Comparison of ENCODE assay signal across 8 cellular contexts in genomic region chr14:56002876-56003625, GRCh38.
A peak's percentile ranks its signal among the peaks of the same experiment; 100 is the strongest.
DNase-seq lines count a peak whose midpoint lies in the region; ATAC-seq and FAIRE-seq lines count a peak whose summit lies in the region.

No MANE protein-coding gene starts in this region.

- H3K4me3 Mint-ChIP-seq in activated T-cell treated with anti-CD3 and anti-CD28 coated beads, Interleukin-2, amount 50 U/mL, for 4 hours, result peak overlapping the region; percentile 19

- ATAC-seq in GM19351 (IDR thresholded peaks at IDR 0.05; ENCODE audit: unreplicated experiment), result peak; percentile 56
- peak; percentile 64 for ATAC-seq in HG03139 (IDR thresholded peaks at IDR 0.05; ENCODE audit: unreplicated experiment)
- peak; percentile 87 to 88 for ATAC-seq in activated T-cell treated with anti-CD3 and anti-CD28 coated beads, Interleukin-2, amount 50 U/mL, for 4 hours
- ATAC-seq in GM21528 (IDR thresholded peaks at IDR 0.05; ENCODE audit: low FRiP score, unreplicated experiment), result no peak

- peaks cover 53% of the 10 kb centered on the region for H3K27me3 Mint-ChIP-seq in activated T-cell treated with anti-CD3 and anti-CD28 coated beads, Interleukin-2, amount 50 U/mL, for 4 hours (ENCODE audit: low read depth)

- FAIRE-seq in urothelium cell line (lab: Jason Lieb, UNC), result no peak

- DNase-seq in activated T-cell treated with anti-CD3 and anti-CD28 coated beads, Interleukin-2, amount 50 U/mL, for 4 hours, result no peak
- DNase-seq in stimulated activated CD4-positive, alpha-beta T cell treated with anti-CD3 and anti-CD28 coated beads, Interleukin-2, amount 100 ng/mL, for 24 hours, result peak; percentile 49 to 55
- no peak for DNase-seq in epidermal melanocyte (ENCODE audit: insufficient read length, low spot score)
- DNase-seq in urothelium cell line (ENCODE audit: low spot score), result no peak
- DNase-seq in OCI-M2 (lab: John Stamatoyannopoulos, UW; ENCODE audit: unreplicated experiment), result no peak

- peaks cover 32% of the 10 kb centered on the region for H3K4me1 Mint-ChIP-seq in activated T-cell treated with anti-CD3 and anti-CD28 coated beads, Interleukin-2, amount 50 U/mL, for 4 hours (ENCODE audit: low read depth)

- peaks cover 8% of the 10 kb centered on the region for H3K9me3 Mint-ChIP-seq in activated T-cell treated with anti-CD3 and anti-CD28 coated beads, Interleukin-2, amount 50 U/mL, for 4 hours

- H3K36me3 Mint-ChIP-seq in activated T-cell treated with anti-CD3 and anti-CD28 coated beads, Interleukin-2, amount 50 U/mL, for 4 hours (ENCODE audit: insufficient read depth), result no peaks in the 10 kb centered on the region

Comparison
In these comparisons a context has a peak if more than half of its experiments do, and no peak if none do; other contexts are left out.
1. DNase-seq: peak in stimulated activated CD4-positive, alpha-beta T cell treated with anti-CD3 and anti-CD28 coated beads, Interleukin-2, amount 100 ng/mL, for 24 hours (2 of 2); none in activated T-cell treated with anti-CD3 and anti-CD28 coated beads, Interleukin-2, amount 50 U/mL, for 4 hours (single experiment), epidermal melanocyte (single experiment), urothelium cell line (single experiment) and OCI-M2 (single experiment).